28 cellular contexts compared by ENCODE assay signal in the genomic region with DNA sequence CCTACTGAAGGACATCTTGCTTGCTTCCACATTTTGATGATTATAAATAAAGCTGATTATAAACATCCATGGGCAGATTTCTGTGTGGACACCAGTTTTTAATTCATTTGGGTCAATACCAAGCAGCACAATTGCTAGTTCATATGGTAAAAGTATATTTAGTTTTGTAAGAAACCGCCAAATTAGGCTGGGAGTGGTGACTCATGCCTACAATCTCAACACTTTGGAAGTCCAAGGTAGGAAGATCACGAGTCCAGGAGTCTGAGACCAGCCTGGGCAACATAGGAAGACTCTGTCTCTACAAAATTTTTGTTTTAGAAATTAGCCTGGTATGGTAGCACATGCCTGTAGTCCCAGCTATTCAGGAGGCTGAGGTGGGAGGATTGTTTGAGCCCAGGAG. TPM values are rescaled to one million over a fixed set of nuclear protein-coding genes. Genes with fewer than 3 reads are reported as not detected.
DNase-seq lines count a peak whose midpoint lies in the region; ATAC-seq, FAIRE-seq and TF ChIP-seq lines count a peak whose summit lies in the region.
"Had no signal": no experiment of that assay in that cellular context is flagged by ENCODE, and none has a peak within 500 bp of the region (broad histone marks: within the 10 kb centered on the region; RNA-seq: fewer than 3 reads in every experiment).

No MANE protein-coding gene starts in this region.

- no peak overlapping the region for H4K8ac ChIP-seq in IMR-90 (ENCODE audit: low read depth in 2 of 2, low read length in 2 of 2)

- H3K27ac Mint-ChIP-seq in activated CD8-positive, alpha-beta T cell treated with anti-CD3 and anti-CD28 coated beads for 36 hours, result no peak overlapping the region
- H3K27ac Mint-ChIP-seq: CD14-positive monocyte; CD4-positive, CD25-positive, alpha-beta regulatory T cell; CD8-positive, alpha-beta memory T cell had no signal

- H3K4me3 ChIP-seq in IMR-90 (ENCODE audit: insufficient read depth, low read depth, low read length) (no peak overlapping the region), K562 (no peak overlapping the region)
- H3K4me3 ChIP-seq: BLaER1 had no signal

- no peak overlapping the region for H2AK9ac ChIP-seq in IMR-90 (replicated peaks; ENCODE audit: low read depth, low read length, poor library complexity)

- no peak overlapping the region for H2BK15ac ChIP-seq in IMR-90 (ENCODE audit: low read depth, low read length)

- CTCF ChIA-PET in IMR-90 (lab: Yijun Ruan, JAX), result interaction anchor here (0.8 kb wide), 1 partner anchor 97 kb away, joined by 3 read pairs; no protein-coding TSS in a partner anchor
- CTCF ChIA-PET in K562 (lab: Yijun Ruan, JAX; ENCODE audit: low intra/inter-chr PET ratio), result interaction anchor here (1.0 kb wide), 1 partner anchor 142 kb away, joined by 3 read pairs; no protein-coding TSS in a partner anchor
- CTCF ChIA-PET in activated CD8-positive, alpha-beta T cell treated with anti-CD3 and anti-CD28 coated beads for 36 hours (lab: Charles Lee), result interaction anchor here (1.9 kb wide), 1 partner anchor 136 kb away, joined by 4 read pairs; no protein-coding TSS in a partner anchor

- TF ChIP-seq RAD21 in IMR-90 (IDR thresholded peaks at IDR 0.05; ENCODE audit: low read length), result no peak
- no peak for TF ChIP-seq RAD21 in K562 (CRISPR knock-in tag; conservative IDR thresholded peaks at IDR 0.05 in 1 of 2, IDR thresholded peaks at IDR 0.05 in 1 of 2)

- no peak for TF ChIP-seq EP300 in K562 (IDR thresholded peaks at IDR 0.05; ENCODE audit: low read length)

- dilution Hi-C loops in IMR-90 (cut with HindIII; ENCODE audit: low sequenced_read_pairs, unreplicated experiment), result no loop called here

- H3K4me2 ChIP-seq in IMR-90 (ENCODE audit: low read depth, low read length) (no peak overlapping the region), K562 (ENCODE audit: insufficient read depth, low read length) (no peak overlapping the region)
- H3K4me2 ChIP-seq: BLaER1 had no signal

- H4K5ac ChIP-seq in IMR-90 (ENCODE audit: low read depth, low read length), result no peak overlapping the region

- H3K9me1 ChIP-seq in IMR-90 (ENCODE audit: insufficient read depth, low read length) (no peaks in the 10 kb centered on the region), K562 (ENCODE audit: control insufficient read depth, insufficient read depth, low read length) (no peaks in the 10 kb centered on the region)

- H3K27ac ChIP-seq in IMR-90 (ENCODE audit: insufficient read depth, low read length) (no peak overlapping the region), K562 (ENCODE audit: extremely low read depth, low read depth, low read length) (no peak overlapping the region)
- H3K27ac ChIP-seq: BLaER1 had no signal

- H3K9me3 Mint-ChIP-seq in activated CD8-positive, alpha-beta T cell treated with anti-CD3 and anti-CD28 coated beads for 36 hours, result peaks cover 1% of the 10 kb centered on the region
- H3K9me3 Mint-ChIP-seq: CD8-positive, alpha-beta memory T cell had no signal

- H3K9me3 ChIP-seq in IMR-90 (ENCODE audit: control insufficient read depth, insufficient read depth, low read length), result no peaks in the 10 kb centered on the region
- peaks cover 4% of the 10 kb centered on the region; the same call in 1 of the 2 replicates for H3K9me3 ChIP-seq in K562 (replicated peaks; ENCODE audit: control insufficient read depth, insufficient read depth, low read depth, low read length)
- H3K9me3 ChIP-seq: BE2C had no signal

- in situ Hi-C loops in IMR-90 (cut with MboI; ENCODE audit: low sequenced_read_pairs) (no loop called here), K562 (cut with MboI) (no loop called here)

- H3K18ac ChIP-seq in IMR-90 (ENCODE audit: low read depth, low read length), result no peak overlapping the region

- H3K14ac ChIP-seq in IMR-90 (replicated peaks; ENCODE audit: low read depth, low read length), result no peak overlapping the region; the same call in 1 of the 2 replicates

- H3K4me1 Mint-ChIP-seq in activated CD8-positive, alpha-beta T cell treated with anti-CD3 and anti-CD28 coated beads for 36 hours (ENCODE audit: low read depth), result no peaks in the 10 kb centered on the region
- H3K4me1 Mint-ChIP-seq: CD14-positive monocyte; CD4-positive, alpha-beta memory T cell; CD8-positive, alpha-beta memory T cell had no signal

- ATAC-seq in IMR-90 (ENCODE audit: low read depth) (no peak), K562 (no peak)
- no peak for ATAC-seq in activated CD8-positive, alpha-beta T cell treated with anti-CD3 and anti-CD28 coated beads for 36 hours

- WGBS in IMR-90 (ENCODE audit: extremely low coverage in 2 of 2, insufficient read length in 1 of 2), 2 experiments, result 50% methylated on average over 2 of the region's 2 CpGs; no CpG with 5 or more reads in 1 of the 2 experiments
- WGBS in K562 (ENCODE audit: insufficient coverage, low coverage, missing lambda C conversion rate), result 0% methylated on average over 2 of the region's 2 CpGs

- H3K4me3 Mint-ChIP-seq in activated CD8-positive, alpha-beta T cell treated with anti-CD3 and anti-CD28 coated beads for 36 hours, result no peak overlapping the region
- H3K4me3 Mint-ChIP-seq: CD14-positive monocyte; CD4-positive, alpha-beta memory T cell; CD4-positive, CD25-positive, alpha-beta regulatory T cell; CD8-positive, alpha-beta memory T cell had no signal

- no peak overlapping the region for H2BK120ac ChIP-seq in IMR-90 (ENCODE audit: low read depth, low read length)

- intact Hi-C loops in IMR-90 (cut with micrococcal nuclease), result no loop called here
- intact Hi-C loops in K562 (cut with micrococcal nuclease), result no loop called here
- intact Hi-C loops in cardiac septum (cut with DNase I), result no loop called here
- intact Hi-C loops in activated CD8-positive, alpha-beta T cell treated with anti-CD3 and anti-CD28 coated beads for 36 hours (cut with micrococcal nuclease), result no loop called here

- H3K4ac ChIP-seq in IMR-90 (ENCODE audit: low read depth, low read length), result no peak overlapping the region

- BruUV-seq in IMR-90 (replicated peaks; lab: Mats Ljungman, UMichigan) (no TSS peak), K562 (replicated peaks; lab: Mats Ljungman, UMichigan) (no TSS peak)

- H3K27me3 ChIP-seq in IMR-90 (ENCODE audit: control insufficient read depth, insufficient read depth, low read length), result no peaks in the 10 kb centered on the region; the same call in 1 of the 2 replicates
- peaks cover 6 to 10% of the 10 kb centered on the region in 2 experiments; a peak in 2 of 5 replicates for H3K27me3 ChIP-seq in K562 (ENCODE audit: control insufficient read depth in 2 of 2, insufficient read depth in 2 of 2, low read length in 2 of 2)
- H3K27me3 ChIP-seq: BLaER1 had no signal

- no peak overlapping the region for H4K91ac ChIP-seq in IMR-90 (ENCODE audit: insufficient read depth, low read depth, low read length)

- H4K20me1 ChIP-seq in IMR-90 (ENCODE audit: insufficient read depth, low read length) (no peaks in the 10 kb centered on the region), K562 (replicated peaks; ENCODE audit: control insufficient read depth, insufficient read depth, low read length) (no peaks in the 10 kb centered on the region)
- H4K20me1 ChIP-seq: BLaER1 had no signal

- H3K79me2 ChIP-seq in K562 (ENCODE audit: control insufficient read depth, insufficient read depth, low read length), result no peaks in the 10 kb centered on the region

- H2BK20ac ChIP-seq in IMR-90 (ENCODE audit: low read depth, low read length), result no peak overlapping the region

- TF ChIP-seq POLR2A in IMR-90 (IDR thresholded peaks at IDR 0.05; ENCODE audit: low read depth, low read length) (no peak), K562 (conservative IDR thresholded peaks at IDR 0.05) (no peak)

- H2AFZ ChIP-seq in IMR-90 (replicated peaks; ENCODE audit: low read length, poor library complexity) (no peak overlapping the region), K562 (ENCODE audit: low read depth, low read length) (no peak overlapping the region)

- POLR2A ChIA-PET in IMR-90 (lab: Charles Lee; ENCODE audit: unreplicated experiment) (no interaction called here), K562 (lab: Yijun Ruan, JAX) (interaction anchor here (0.6 kb wide), 1 partner anchor 27 kb away, joined by 4 read pairs; no protein-coding TSS in a partner anchor)
- POLR2A ChIA-PET in activated CD8-positive, alpha-beta T cell treated with anti-CD3 and anti-CD28 coated beads for 36 hours (lab: Charles Lee), result no interaction called here

- H3K9ac ChIP-seq in IMR-90 (ENCODE audit: low read depth, low read length) (no peak overlapping the region), K562 (ENCODE audit: insufficient read depth in 1 of 2, low read depth in 2 of 2, low read length in 2 of 2) (no peak overlapping the region)
- H3K9ac ChIP-seq: BLaER1 had no signal

- no peaks in the 10 kb centered on the region; the same call in 1 of the 2 replicates for H3K4me1 ChIP-seq in IMR-90 (ENCODE audit: control insufficient read depth, insufficient read depth, low read length)
- peaks cover 0 to 11% of the 10 kb centered on the region in 2 experiments; a peak in 1 of 5 replicates for H3K4me1 ChIP-seq in K562 (replicated peaks in 1 of 2; ENCODE audit: control insufficient read depth in 2 of 2, insufficient read depth in 2 of 2, low read length in 2 of 2)
- H3K4me1 ChIP-seq: BE2C, BLaER1 had no signal

- H3K23ac ChIP-seq in IMR-90 (ENCODE audit: low read depth, low read length), result no peak overlapping the region

- peaks cover 7% of the 10 kb centered on the region for H3K27me3 Mint-ChIP-seq in activated CD8-positive, alpha-beta T cell treated with anti-CD3 and anti-CD28 coated beads for 36 hours

- no peak for TF ChIP-seq CTCF in IMR-90 (conservative IDR thresholded peaks at IDR 0.05; ENCODE audit: low read depth, low read length)
- TF ChIP-seq CTCF in K562 (IDR thresholded peaks at IDR 0.05 in 2 of 3, conservative IDR thresholded peaks at IDR 0.05 in 1 of 3; ENCODE audit: insufficient read depth in 2 of 3, low read depth in 1 of 3, low read length in 3 of 3), result no peak
- TF ChIP-seq CTCF in activated CD8-positive, alpha-beta T cell treated with anti-CD3 and anti-CD28 coated beads for 36 hours (IDR thresholded peaks at IDR 0.05), result no peak

- H3K36me3 ChIP-seq in IMR-90 (ENCODE audit: control insufficient read depth, insufficient read depth, low read length), result no peaks in the 10 kb centered on the region
- no peaks in the 10 kb centered on the region for H3K36me3 ChIP-seq in K562 (ENCODE audit: control insufficient read depth, insufficient read depth, low read length)
- H3K36me3 ChIP-seq: BE2C, BLaER1 had no signal

- H3K36me3 Mint-ChIP-seq in activated CD8-positive, alpha-beta T cell treated with anti-CD3 and anti-CD28 coated beads for 36 hours (ENCODE audit: low read depth), result no peaks in the 10 kb centered on the region
- H3K36me3 Mint-ChIP-seq: CD14-positive monocyte; CD4-positive, alpha-beta memory T cell; CD4-positive, CD25-positive, alpha-beta regulatory T cell; CD8-positive, alpha-beta memory T cell had no signal

- no peaks in the 10 kb centered on the region for H3K79me1 ChIP-seq in IMR-90 (ENCODE audit: low read depth in 1 of 2, low read length in 2 of 2)

- H3K56ac ChIP-seq in IMR-90 (ENCODE audit: extremely low read depth, insufficient read depth, low read length), result no peak overlapping the region

- FAIRE-seq in K562 (lab: Jason Lieb, UNC) (no peak), HTR-8/SVneo (lab: Jason Lieb, UNC) (no peak)
- FAIRE-seq: A204.1, G401.6, GM12891, GM19239 had no signal

- no peak overlapping the region for H2AK5ac ChIP-seq in IMR-90 (ENCODE audit: low read depth, low read length)

- no peak overlapping the region for H2BK5ac ChIP-seq in IMR-90 (ENCODE audit: low read depth, low read length, poor library complexity, severe bottlenecking)

- DNase-seq in Daoy (ENCODE audit: low read depth) (peak; percentile 6), IMR-90 (peak; percentile 36), RPMI7951 (ENCODE audit: low read depth) (peak; percentile 53), K562 (ENCODE audit: extremely low read depth in 1 of 4, low spot score in 3 of 4) (no peak), HTR-8/SVneo (ENCODE audit: insufficient read length, low spot score) (no peak), RKO (ENCODE audit: low spot score) (no peak), cardiac septum (ENCODE audit: low spot score) (no peak)
- DNase-seq in activated CD8-positive, alpha-beta T cell treated with anti-CD3 and anti-CD28 coated beads for 36 hours, result no peak
- DNase-seq: 8988T; ACHN; BE2C; C1 segment of cervical spinal cord; CD4-positive, alpha-beta memory T cell; CD4-positive, CD25-positive, alpha-beta regulatory T cell; CD8-positive, alpha-beta memory T cell; COR-L47; DMS 273 treated with DMSO at 0.1 percent for 48 hours; DMS153; DMS53; DMS79; DND-41; GF-D8 had no signal

RNA-seq across cellular contexts. Expression of gene ABHD2, which starts 52.6 kb away (rescaled TPM):
- total RNA-seq in Daoy (2014; rRNA removed; shearing (Covaris generic)), result 27.1 and 31.7 TPM in 2 replicates
- total RNA-seq in IMR-90 (2012; rRNA removed) (56.9 and 62.9 TPM in 2 replicates), K562 (2014; rRNA removed) (33.0 and 57.6 TPM in 2 replicates), K562 (2014; rRNA removed; fragmentation: Illumina TruSeq; extraction: Trizol) (41.4 and 47.5 TPM in 2 replicates), K562 (2015; rRNA removed; fragmentation: Illumina TruSeq; extraction: Trizol) (48.9 and 49.2 TPM in 2 replicates), K562 (2021) (80.9 and 99.8 TPM in 2 replicates), cardiac septum (185 TPM)
- polyA plus RNA-seq in IMR-90 (2012; rRNA removed) (29.4 and 31.2 TPM in 2 replicates), K562 (2011; rRNA removed) (54.0 and 74.7 TPM in 2 replicates), K562 (2014; fragmentation: Illumina TruSeq; extraction: Trizol) (76.3 and 78.6 TPM in 2 replicates), K562 (2014; fragmentation: Nextera tagmentation; extraction: Ambion mirVana) (10 to 100 TPM; 16.9 to 18.1 TPM), K562 (2014; rRNA removed) (30.4 and 34.5 TPM in 2 replicates)
- polyA plus RNA-seq in IMR-90 (2012; cell fraction: cytosol; rRNA removed), result 5.6 and 10.7 TPM in 2 replicates
- polyA plus RNA-seq in IMR-90 (2012; cell fraction: nucleus; rRNA removed; ENCODE audit: low replicate concordance), result 13.8 and 16.1 TPM in 2 replicates
- 237 and 261 TPM in 2 replicates for total RNA-seq in RPMI7951 (2014; rRNA removed; shearing (Covaris generic))
- 132 and 172 TPM in 2 replicates for total RNA-seq in K562 (2011; cell fraction: chromatin; rRNA removed; ENCODE audit: low replicate concordance)
- 83.2 and 102 TPM in 2 replicates for total RNA-seq in K562 (2011; cell fraction: nucleolus; rRNA removed)
- 106 and 122 TPM in 2 replicates for total RNA-seq in K562 (2011; cell fraction: nucleoplasm; rRNA removed)
- polyA plus RNA-seq in K562 (2011; cell fraction: cytosol; rRNA removed), result 51.7 and 55.3 TPM in 2 replicates
- 45.7 and 51.1 TPM in 2 replicates for polyA plus RNA-seq in K562 (2011; cell fraction: nucleus; rRNA removed)
- polyA plus RNA-seq in K562 (2012), result 31.8 and 34.6 TPM in 2 replicates
- polyA minus RNA-seq in K562 (2011; rRNA and poly(A)+ RNA removed), result 150 and 180 TPM in 2 replicates
- 54.4 and 55.4 TPM in 2 replicates for polyA minus RNA-seq in K562 (2011; cell fraction: cytosol; rRNA and poly(A)+ RNA removed)
- 26.9 and 57.4 TPM in 2 replicates for polyA minus RNA-seq in K562 (2011; cell fraction: nucleus; rRNA and poly(A)+ RNA removed)
- 10 to 100 TPM; 36.8 to 38.9 TPM for total RNA-seq in activated CD8-positive, alpha-beta T cell treated with anti-CD3 and anti-CD28 coated beads for 36 hours

Comparison
In these comparisons a context has a peak if more than half of its experiments do, and no peak if none do; other contexts are left out.
1. DNase-seq: peak in Daoy (single experiment), IMR-90 (single experiment) and RPMI7951 (single experiment); none in K562 (0 of 4), HTR-8/SVneo (single experiment), RKO (single experiment), cardiac septum (single experiment) and activated CD8-positive, alpha-beta T cell treated with anti-CD3 and anti-CD28 coated beads for 36 hours (single experiment).